Comparison of ENCODE assay signal across 10 cellular contexts in genomic region chr1:67524143-67525052, GRCh38.
DNase-seq lines count a peak whose midpoint lies in the region; ATAC-seq and TF ChIP-seq lines count a peak whose summit lies in the region.
"Had no signal": no experiment of that assay in that cellular context is flagged by ENCODE, and none has a peak within 500 bp of the region (broad histone marks: within the 10 kb centered on the region; RNA-seq: fewer than 3 reads in every experiment).

No MANE protein-coding gene starts in this region.

- TF ChIP-seq CTCF in GM13976 (IDR thresholded peaks at IDR 0.05; ENCODE audit: borderline replicate concordance, control extremely low read depth, extremely low read depth, insufficient read depth, missing control alignments) (peak; percentile 23), epithelial cell of proximal tubule (conservative IDR thresholded peaks at IDR 0.05; ENCODE audit: low read depth, low read length) (peak; percentile 60)

- H3K27me3 Mint-ChIP-seq in activated T-cell treated with anti-CD3 and anti-CD28 coated beads, Interleukin-2, amount 50 U/mL, for 4 hours (ENCODE audit: low read depth): peaks cover 30% of the 10 kb centered on the region

- no peaks in the 10 kb centered on the region for H3K4me1 Mint-ChIP-seq in activated T-cell treated with anti-CD3 and anti-CD28 coated beads, Interleukin-2, amount 50 U/mL, for 4 hours (ENCODE audit: low read depth)
- H3K4me1 Mint-ChIP-seq: activated naive CD4-positive, alpha-beta T cell treated with anti-CD3 and anti-CD28 coated beads, Interleukin-2, amount 50 U/mL, for 24 hours had no signal

- no peak overlapping the region for H3K4me3 Mint-ChIP-seq in activated T-cell treated with anti-CD3 and anti-CD28 coated beads, Interleukin-2, amount 50 U/mL, for 4 hours
- H3K4me3 Mint-ChIP-seq: activated naive CD4-positive, alpha-beta T cell treated with anti-CD3 and anti-CD28 coated beads, Interleukin-2, amount 50 U/mL, for 24 hours; effector memory CD8-positive, alpha-beta T cell had no signal

- H3K9me3 Mint-ChIP-seq in activated T-cell treated with anti-CD3 and anti-CD28 coated beads, Interleukin-2, amount 50 U/mL, for 4 hours: no peaks in the 10 kb centered on the region
- H3K9me3 Mint-ChIP-seq: activated naive CD4-positive, alpha-beta T cell treated with anti-CD3 and anti-CD28 coated beads, Interleukin-2, amount 50 U/mL, for 24 hours; effector memory CD8-positive, alpha-beta T cell had no signal

- no peak for ATAC-seq in activated T-cell treated with anti-CD3 and anti-CD28 coated beads, Interleukin-2, amount 50 U/mL, for 4 hours
- ATAC-seq in activated CD4-positive, CD25-positive, alpha-beta regulatory T cell treated with anti-CD3 and anti-CD28 coated beads, Interleukin-2, amount 50 U/mL, for 24 hours: no peak
- ATAC-seq: effector memory CD8-positive, alpha-beta T cell had no signal

- no peak overlapping the region for H3K4me3 ChIP-seq in epithelial cell of proximal tubule (ENCODE audit: low read depth, low read length)
- H3K4me3 ChIP-seq in skin epidermis: no peak overlapping the region

- in situ Hi-C loops in GM13976 (cut with MboI; ENCODE audit: low sequenced_read_pairs, unreplicated experiment): no loop called here

- DNase-seq in GM13976 (ENCODE audit: low spot score) (no peak), NCI-H2227 (lab: John Stamatoyannopoulos, UW; ENCODE audit: unreplicated experiment) (peak; percentile 78), epithelial cell of proximal tubule (ENCODE audit: low read depth) (no peak), nucleus accumbens (lab: John Stamatoyannopoulos, UW) (no peak)
- no peak for DNase-seq in activated T-cell treated with anti-CD3 and anti-CD28 coated beads, Interleukin-2, amount 50 U/mL, for 4 hours
- DNase-seq: effector memory CD8-positive, alpha-beta T cell; islet precursor cell had no signal

- no peaks in the 10 kb centered on the region for H3K36me3 Mint-ChIP-seq in activated T-cell treated with anti-CD3 and anti-CD28 coated beads, Interleukin-2, amount 50 U/mL, for 4 hours (ENCODE audit: insufficient read depth)
- H3K36me3 Mint-ChIP-seq: activated naive CD4-positive, alpha-beta T cell treated with anti-CD3 and anti-CD28 coated beads, Interleukin-2, amount 50 U/mL, for 24 hours had no signal

- H3K27ac ChIP-seq in skin epidermis: peak overlapping the region in 14 of 21 experiments; percentile 1 to 73 (median 21)
